Comparison of ENCODE assay signal across 8 cellular contexts in genomic region chr21:31132574-31133242, GRCh38.
DNase-seq lines count a peak whose midpoint lies in the region; ATAC-seq and TF ChIP-seq lines count a peak whose summit lies in the region.

No MANE protein-coding gene starts in this region.

- TF ChIP-seq CTCF in hepatocyte (IDR thresholded peaks at IDR 0.05; ENCODE audit: poor library complexity), result no peak

- peak; percentile 80 for ATAC-seq in GM21515 (IDR thresholded peaks at IDR 0.05; ENCODE audit: unreplicated experiment)

- no peaks in the 10 kb centered on the region for H3K36me3 ChIP-seq in hepatocyte (replicated peaks; ENCODE audit: insufficient read depth, low read depth)

- no peaks in the 10 kb centered on the region for H3K9me2 ChIP-seq in hepatocyte (replicated peaks; ENCODE audit: insufficient read depth)

- no peak overlapping the region for H3K27ac ChIP-seq in hepatocyte

- H3K4me3 ChIP-seq in hepatocyte, result no peak overlapping the region

- DNase-seq in AG20443 (ENCODE audit: low spot score) (peak; percentile 27), M059J (ENCODE audit: low read depth) (peak; percentile 2), NCI-H524 (lab: John Stamatoyannopoulos, UW) (no peak), NCI-H146 (lab: John Stamatoyannopoulos, UW) (no peak), hepatocyte (ENCODE audit: low spot score) (no peak)
- DNase-seq in activated gamma-delta T cell treated with anti-CD3 and anti-CD28 coated beads, Interleukin-2, amount 50 U/mL, for 16 hours (ENCODE audit: low read depth), result peak; percentile 61
- peak; percentile 72 for DNase-seq in stimulated activated CD4-positive, alpha-beta T cell treated with anti-CD3 and anti-CD28 coated beads, Interleukin-1b, Interleukin-23, amount 100 ng/mL, for 48 hours

- H2AFZ ChIP-seq in hepatocyte, result no peak overlapping the region

- 83% methylated on average over 11 of the region's 11 CpGs for WGBS in hepatocyte (ENCODE audit: low lambda C conversion rate, missing lambda C conversion rate)

- H3K4me2 ChIP-seq in hepatocyte, result no peak overlapping the region

- H3K79me2 ChIP-seq in hepatocyte, result no peaks in the 10 kb centered on the region

- H3K4me1 ChIP-seq in hepatocyte (ENCODE audit: insufficient read depth), result no peaks in the 10 kb centered on the region

- H3K9me3 ChIP-seq in hepatocyte (ENCODE audit: low read depth), result no peaks in the 10 kb centered on the region

- no peaks in the 10 kb centered on the region for H4K20me1 ChIP-seq in hepatocyte (ENCODE audit: insufficient read depth, poor library complexity, severe bottlenecking)

- no peaks in the 10 kb centered on the region for H3K27me3 ChIP-seq in hepatocyte

Comparison
In these comparisons a context has a peak if more than half of its experiments do, and no peak if none do; other contexts are left out.
1. DNase-seq: peak in AG20443 (single experiment), M059J (single experiment), activated gamma-delta T cell treated with anti-CD3 and anti-CD28 coated beads, Interleukin-2, amount 50 U/mL, for 16 hours (single experiment) and stimulated activated CD4-positive, alpha-beta T cell treated with anti-CD3 and anti-CD28 coated beads, Interleukin-1b, Interleukin-23, amount 100 ng/mL, for 48 hours (single experiment); none in NCI-H524 (0 of 2), NCI-H146 (single experiment) and hepatocyte (single experiment).